Comparison of ENCODE assay signal across 21 cellular contexts in genomic region chr17:4178651-4179050, GRCh38.
"Had no signal": no experiment of that assay in that cellular context is flagged by ENCODE, and none has a peak within 500 bp of the region (broad histone marks: within the 10 kb centered on the region; RNA-seq: fewer than 3 reads in every experiment).

No MANE protein-coding gene starts in this region.

- ATAC-seq: activated T-cell treated with anti-CD3 and anti-CD28 coated beads, Interleukin-2, amount 50 U/mL, for 72 hours; natural killer cell treated with Interleukin-12 subunit alpha and Interleukin-12 subunit beta and Interleukin-15 and Interleukin-18, amount 100 ng/mL, for 72 hours; SK-N-SH treated with all-trans-retinoic acid at 6 μM for 48 hours; stimulated activated naive CD8-positive, alpha-beta T cell treated with anti-CD3 and anti-CD28 coated beads, Interleukin-15, amount 100 ng/mL, for 72 hours had no signal

- H3K4me3 ChIP-seq: coronary artery, esophagus squamous epithelium, left ventricle myocardium inferior, right lobe of liver, smooth muscle cell, upper lobe of left lung had no signal

- H3K4me3 Mint-ChIP-seq: brain; central memory CD8-positive, alpha-beta T cell; natural killer cell treated with Interleukin-12 subunit alpha and Interleukin-12 subunit beta and Interleukin-15 and Interleukin-18, amount 100 ng/mL, for 72 hours; stimulated activated naive CD8-positive, alpha-beta T cell treated with anti-CD3 and anti-CD28 coated beads, Interleukin-15, amount 100 ng/mL, for 72 hours had no signal

- H3K4me1 Mint-ChIP-seq: brain had no signal

- H3K27me3 Mint-ChIP-seq: brain; central memory CD8-positive, alpha-beta T cell; natural killer cell treated with Interleukin-12 subunit alpha and Interleukin-12 subunit beta and Interleukin-15 and Interleukin-18, amount 100 ng/mL, for 72 hours; stimulated activated naive CD8-positive, alpha-beta T cell treated with anti-CD3 and anti-CD28 coated beads, Interleukin-15, amount 100 ng/mL, for 72 hours had no signal

- DNase-seq: activated CD4-positive, alpha-beta T cell treated with anti-CD3 and anti-CD28 coated beads, Interleukin-2, amount 50 U/mL, for 4 hours; activated CD4-positive, CD25-positive, alpha-beta regulatory T cell; activated naive CD4-positive, alpha-beta T cell treated with anti-CD3 and anti-CD28 coated beads, Interleukin-2, amount 50 U/mL, for 16 hours; activated T-cell treated with anti-CD3 and anti-CD28 coated beads, Interleukin-2, amount 50 U/mL, for 72 hours; amygdala; effector CD4-positive, alpha-beta T cell; esophagus squamous epithelium; hippocampal formation; kidney; left ventricle myocardium inferior; mesenchymal stem cell; SHP77 treated with DMSO at 0.1 percent for 48 hours; stimulated activated naive CD8-positive, alpha-beta T cell treated with anti-CD3 and anti-CD28 coated beads, Interleukin-15, amount 100 ng/mL, for 72 hours; upper lobe of left lung had no signal

- H3K9me3 ChIP-seq: esophagus squamous epithelium, left ventricle myocardium inferior, right lobe of liver, upper lobe of left lung had no signal

- H3K9me3 Mint-ChIP-seq: activated T-cell treated with anti-CD3 and anti-CD28 coated beads, Interleukin-2, amount 50 U/mL, for 72 hours; brain; central memory CD8-positive, alpha-beta T cell; natural killer cell treated with Interleukin-12 subunit alpha and Interleukin-12 subunit beta and Interleukin-15 and Interleukin-18, amount 100 ng/mL, for 72 hours; stimulated activated naive CD8-positive, alpha-beta T cell treated with anti-CD3 and anti-CD28 coated beads, Interleukin-15, amount 100 ng/mL, for 72 hours had no signal

- H3K27me3 ChIP-seq: esophagus squamous epithelium, right lobe of liver, upper lobe of left lung had no signal

- H3K27ac ChIP-seq: coronary artery, esophagus squamous epithelium, left ventricle myocardium inferior, right lobe of liver, upper lobe of left lung had no signal

- H3K27ac Mint-ChIP-seq: activated T-cell treated with anti-CD3 and anti-CD28 coated beads, Interleukin-2, amount 50 U/mL, for 72 hours; natural killer cell treated with Interleukin-12 subunit alpha and Interleukin-12 subunit beta and Interleukin-15 and Interleukin-18, amount 100 ng/mL, for 72 hours; stimulated activated naive CD8-positive, alpha-beta T cell treated with anti-CD3 and anti-CD28 coated beads, Interleukin-15, amount 100 ng/mL, for 72 hours had no signal

- H3K4me1 ChIP-seq: esophagus squamous epithelium, right lobe of liver had no signal
